Comparison of ENCODE assay signal across 1 cellular context in the genomic region with DNA sequence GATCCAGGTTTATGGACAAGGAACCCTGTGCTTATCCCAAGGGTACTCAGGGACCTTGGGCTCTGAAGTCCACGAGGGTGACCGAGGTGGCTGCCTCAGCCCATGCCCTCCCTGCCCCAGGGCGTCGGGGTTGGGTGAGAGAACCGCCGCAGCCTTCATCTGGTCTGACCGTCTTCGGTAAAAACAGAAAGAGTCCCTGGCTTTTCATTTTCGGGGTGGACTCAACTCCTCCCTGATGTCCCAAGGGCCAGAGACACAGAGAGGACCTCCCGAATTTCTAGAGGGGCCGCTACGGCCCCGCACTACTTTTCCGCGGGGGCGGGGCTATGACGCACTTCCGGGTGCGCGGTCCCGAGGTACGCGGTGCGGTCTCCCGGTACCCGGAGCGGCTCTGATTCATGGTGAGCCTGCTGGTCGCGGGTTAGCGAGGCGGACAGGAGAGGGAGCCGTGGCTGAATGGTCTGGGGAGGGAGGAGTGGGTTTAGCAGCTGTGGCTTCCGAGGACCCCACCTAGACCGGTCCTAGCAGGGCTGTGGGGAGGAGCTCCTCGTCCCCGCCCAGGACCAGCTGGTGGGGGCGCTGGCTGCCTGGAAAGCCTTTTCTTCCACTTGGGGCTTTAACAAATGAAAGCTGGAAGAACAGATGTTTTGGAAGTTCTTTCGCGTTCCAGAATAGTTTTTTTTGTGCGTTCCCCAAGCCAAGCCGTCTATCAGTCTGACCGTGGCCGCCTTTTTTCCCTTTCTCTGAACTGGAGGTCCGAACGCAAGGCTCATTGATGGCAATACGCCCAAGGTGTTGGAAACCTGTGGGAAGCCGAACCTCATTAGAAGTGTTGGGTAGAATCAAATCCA.
TF ChIP-seq lines count a peak whose summit lies in the region.

A gene (plus strand): TSS at position 334 of the 851 bp plus-strand sequence. CDS start 7,233 bp downstream, outside the sequence.

TF ChIP-seq in HepG2, 621 proteins besides CTCF, POLR2A, EP300 and RAD21 (continued from another document and continues in another):
- TF ChIP-seq ZNF556 (CRISPR knock-in tag; IDR thresholded peaks at IDR 0.05; ENCODE audit: borderline replicate concordance) (no peak), SAP130 (CRISPR knock-in tag; IDR thresholded peaks at IDR 0.05; ENCODE audit: low read depth) (peak; percentile 87), GABPB1 (CRISPR knock-in tag; IDR thresholded peaks at IDR 0.05) (peak; percentile 99), ZNF552 (CRISPR knock-in tag; IDR thresholded peaks at IDR 0.05; ENCODE audit: borderline replicate concordance) (no peak), BRCA1 (CRISPR knock-in tag; IDR thresholded peaks at IDR 0.05) (peak; percentile 61; the same call in 1 of the 2 replicates), ZNF34 (CRISPR knock-in tag; IDR thresholded peaks at IDR 0.05; ENCODE audit: borderline replicate concordance) (no peak), BCL6 (CRISPR knock-in tag; IDR thresholded peaks at IDR 0.05) (peak; percentile 39), HOXA3 (CRISPR knock-in tag; IDR thresholded peaks at IDR 0.05) (peak; percentile 92), SAFB2 (CRISPR knock-in tag; IDR thresholded peaks at IDR 0.05; ENCODE audit: borderline replicate concordance, low read depth) (peak; percentile 64), SP4 (CRISPR knock-in tag; IDR thresholded peaks at IDR 0.05) (peak; percentile 48; the same call in 1 of the 2 replicates), SOX5 (CRISPR knock-in tag; IDR thresholded peaks at IDR 0.05; ENCODE audit: borderline replicate concordance) (no peak), ZNF484 (CRISPR knock-in tag; IDR thresholded peaks at IDR 0.05; ENCODE audit: borderline replicate concordance, low read depth) (no peak), TOE1 (CRISPR knock-in tag; IDR thresholded peaks at IDR 0.05) (0 out of 2 replicates have a peak, but pooled peaks have one; percentile 23), AGO2 (optimal IDR thresholded peaks at IDR 0.05; ENCODE audit: low read depth, low read length) (no peak), ISX (CRISPR knock-in tag; conservative IDR thresholded peaks at IDR 0.05) (0 out of 2 replicates have a peak, but pooled peaks have one; percentile 34), ZNF83 (CRISPR knock-in tag; IDR thresholded peaks at IDR 0.05; ENCODE audit: borderline replicate concordance) (no peak), ZSCAN9 (CRISPR knock-in tag; IDR thresholded peaks at IDR 0.05; ENCODE audit: borderline replicate concordance) (peak; percentile 63; the same call in 1 of the 2 replicates), ZFP90 (CRISPR knock-in tag; IDR thresholded peaks at IDR 0.05; ENCODE audit: borderline replicate concordance) (peak; percentile 82; the same call in 1 of the 2 replicates), GATAD2A (CRISPR knock-in tag; IDR thresholded peaks at IDR 0.05) (peak; percentile 50), RBAK (CRISPR knock-in tag; IDR thresholded peaks at IDR 0.05) (no peak), RBFOX2 (IDR thresholded peaks at IDR 0.05; ENCODE audit: low read depth, low read length) (peak; percentile 87), ZNF567 (CRISPR knock-in tag; IDR thresholded peaks at IDR 0.05; ENCODE audit: borderline replicate concordance) (no peak), SRF (IDR thresholded peaks at IDR 0.05; ENCODE audit: low read depth, low read length) (no peak), NFKB2 (CRISPR knock-in tag; IDR thresholded peaks at IDR 0.05; ENCODE audit: borderline replicate concordance) (peak; percentile 75; the same call in 1 of the 2 replicates), KDM4B (CRISPR knock-in tag; IDR thresholded peaks at IDR 0.05) (peak; percentile 29; the same call in 1 of the 2 replicates), NKX3-1 (CRISPR knock-in tag; IDR thresholded peaks at IDR 0.05) (0 out of 2 replicates have a peak, but pooled peaks have one; percentile 14), ZNF367 (CRISPR knock-in tag; IDR thresholded peaks at IDR 0.05; ENCODE audit: borderline replicate concordance) (0 out of 2 replicates have a peak, but pooled peaks have one; percentile 42), NR1H2 (CRISPR knock-in tag; IDR thresholded peaks at IDR 0.05; ENCODE audit: borderline replicate concordance, low read depth) (no peak), YY1 (IDR thresholded peaks at IDR 0.05; ENCODE audit: insufficient read depth, insufficient replicate concordance, low read depth, low read length) (peak; percentile 59), ZNF777 (CRISPR knock-in tag; IDR thresholded peaks at IDR 0.05) (peak; percentile 79), KLF16 (CRISPR knock-in tag; IDR thresholded peaks at IDR 0.05) (0 out of 4 replicates have a peak, but pooled peaks of 1 of the 2 experiments have one; percentile 51), CREB1 (IDR thresholded peaks at IDR 0.05) (peak; percentile 88), CREB1 (CRISPR knock-in tag; IDR thresholded peaks at IDR 0.05) (peak; percentile 96), XRCC5 (optimal IDR thresholded peaks at IDR 0.05; ENCODE audit: low read length) (peak; percentile 26), ZNF205 (CRISPR knock-in tag; IDR thresholded peaks at IDR 0.05) (peak; percentile 76; the same call in 1 of the 2 replicates), PAF1 (CRISPR knock-in tag; IDR thresholded peaks at IDR 0.05) (no peak), ATF1 (CRISPR knock-in tag; IDR thresholded peaks at IDR 0.05) (peak; percentile 96), TCF7L2 (IDR thresholded peaks at IDR 0.05; ENCODE audit: low read depth, low read length) (no peak), ZFY (CRISPR knock-in tag; IDR thresholded peaks at IDR 0.05) (peak; percentile 52)
- TF ChIP-seq, protein P1, sequence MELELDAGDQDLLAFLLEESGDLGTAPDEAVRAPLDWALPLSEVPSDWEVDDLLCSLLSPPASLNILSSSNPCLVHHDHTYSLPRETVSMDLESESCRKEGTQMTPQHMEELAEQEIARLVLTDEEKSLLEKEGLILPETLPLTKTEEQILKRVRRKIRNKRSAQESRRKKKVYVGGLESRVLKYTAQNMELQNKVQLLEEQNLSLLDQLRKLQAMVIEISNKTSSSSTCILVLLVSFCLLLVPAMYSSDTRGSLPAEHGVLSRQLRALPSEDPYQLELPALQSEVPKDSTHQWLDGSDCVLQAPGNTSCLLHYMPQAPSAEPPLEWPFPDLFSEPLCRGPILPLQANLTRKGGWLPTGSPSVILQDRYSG (CRISPR knock-in tag; IDR thresholded peaks at IDR 0.05): peak; percentile 77; the same call in 1 of the 2 replicates
- TF ChIP-seq, protein P2, sequence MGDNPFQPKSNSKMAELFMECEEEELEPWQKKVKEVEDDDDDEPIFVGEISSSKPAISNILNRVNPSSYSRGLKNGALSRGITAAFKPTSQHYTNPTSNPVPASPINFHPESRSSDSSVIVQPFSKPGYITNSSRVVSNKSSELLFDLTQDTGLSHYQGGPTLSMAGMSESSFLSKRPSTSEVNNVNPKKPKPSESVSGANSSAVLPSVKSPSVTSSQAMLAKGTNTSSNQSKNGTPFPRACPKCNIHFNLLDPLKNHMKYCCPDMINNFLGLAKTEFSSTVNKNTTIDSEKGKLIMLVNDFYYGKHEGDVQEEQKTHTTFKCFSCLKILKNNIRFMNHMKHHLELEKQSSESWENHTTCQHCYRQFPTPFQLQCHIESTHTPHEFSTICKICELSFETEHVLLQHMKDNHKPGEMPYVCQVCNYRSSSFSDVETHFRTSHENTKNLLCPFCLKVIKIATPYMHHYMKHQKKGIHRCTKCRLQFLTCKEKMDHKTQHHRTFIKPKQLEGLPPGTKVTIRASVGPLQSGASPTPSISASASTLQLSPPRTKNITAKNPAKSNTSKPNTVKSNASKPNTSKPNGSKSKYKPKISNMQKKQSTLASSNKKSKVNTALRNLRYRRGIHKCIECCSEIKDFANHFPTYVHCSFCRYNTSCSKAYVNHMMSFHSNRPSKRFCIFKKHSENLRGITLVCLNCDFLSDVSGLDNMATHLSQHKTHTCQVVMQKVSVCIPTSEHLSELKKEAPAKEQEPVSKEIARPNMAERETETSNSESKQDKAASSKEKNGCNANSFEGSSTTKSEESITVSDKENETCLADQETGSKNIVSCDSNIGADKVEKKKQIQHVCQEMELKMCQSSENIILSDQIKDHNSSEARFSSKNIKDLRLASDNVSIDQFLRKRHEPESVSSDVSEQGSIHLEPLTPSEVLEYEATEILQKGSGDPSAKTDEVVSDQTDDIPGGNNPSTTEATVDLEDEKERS (CRISPR knock-in tag; IDR thresholded peaks at IDR 0.05): peak; percentile 60; the same call in 1 of the 2 replicates
- TF ChIP-seq, protein P3, sequence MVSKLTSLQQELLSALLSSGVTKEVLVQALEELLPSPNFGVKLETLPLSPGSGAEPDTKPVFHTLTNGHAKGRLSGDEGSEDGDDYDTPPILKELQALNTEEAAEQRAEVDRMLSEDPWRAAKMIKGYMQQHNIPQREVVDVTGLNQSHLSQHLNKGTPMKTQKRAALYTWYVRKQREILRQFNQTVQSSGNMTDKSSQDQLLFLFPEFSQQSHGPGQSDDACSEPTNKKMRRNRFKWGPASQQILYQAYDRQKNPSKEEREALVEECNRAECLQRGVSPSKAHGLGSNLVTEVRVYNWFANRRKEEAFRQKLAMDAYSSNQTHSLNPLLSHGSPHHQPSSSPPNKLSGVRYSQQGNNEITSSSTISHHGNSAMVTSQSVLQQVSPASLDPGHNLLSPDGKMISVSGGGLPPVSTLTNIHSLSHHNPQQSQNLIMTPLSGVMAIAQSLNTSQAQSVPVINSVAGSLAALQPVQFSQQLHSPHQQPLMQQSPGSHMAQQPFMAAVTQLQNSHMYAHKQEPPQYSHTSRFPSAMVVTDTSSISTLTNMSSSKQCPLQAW (CRISPR knock-in tag; IDR thresholded peaks at IDR 0.05): no peak
- TF ChIP-seq, protein P4, sequence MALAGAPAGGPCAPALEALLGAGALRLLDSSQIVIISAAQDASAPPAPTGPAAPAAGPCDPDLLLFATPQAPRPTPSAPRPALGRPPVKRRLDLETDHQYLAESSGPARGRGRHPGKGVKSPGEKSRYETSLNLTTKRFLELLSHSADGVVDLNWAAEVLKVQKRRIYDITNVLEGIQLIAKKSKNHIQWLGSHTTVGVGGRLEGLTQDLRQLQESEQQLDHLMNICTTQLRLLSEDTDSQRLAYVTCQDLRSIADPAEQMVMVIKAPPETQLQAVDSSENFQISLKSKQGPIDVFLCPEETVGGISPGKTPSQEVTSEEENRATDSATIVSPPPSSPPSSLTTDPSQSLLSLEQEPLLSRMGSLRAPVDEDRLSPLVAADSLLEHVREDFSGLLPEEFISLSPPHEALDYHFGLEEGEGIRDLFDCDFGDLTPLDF (CRISPR knock-in tag; IDR thresholded peaks at IDR 0.05): peak; percentile 65; the same call in 1 of the 2 replicates
- TF ChIP-seq, protein P5, sequence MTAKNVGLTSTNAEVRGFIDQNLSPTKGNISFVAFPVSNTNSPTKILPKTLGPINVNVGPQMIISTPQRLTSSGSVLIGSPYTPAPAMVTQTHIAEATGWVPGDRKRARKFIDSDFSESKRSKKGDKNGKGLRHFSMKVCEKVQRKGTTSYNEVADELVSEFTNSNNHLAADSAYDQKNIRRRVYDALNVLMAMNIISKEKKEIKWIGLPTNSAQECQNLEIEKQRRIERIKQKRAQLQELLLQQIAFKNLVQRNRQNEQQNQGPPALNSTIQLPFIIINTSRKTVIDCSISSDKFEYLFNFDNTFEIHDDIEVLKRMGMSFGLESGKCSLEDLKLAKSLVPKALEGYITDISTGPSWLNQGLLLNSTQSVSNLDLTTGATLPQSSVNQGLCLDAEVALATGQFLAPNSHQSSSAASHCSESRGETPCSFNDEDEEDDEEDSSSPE (CRISPR knock-in tag; IDR thresholded peaks at IDR 0.05): peak; percentile 40; the same call in 1 of the 2 replicates
- TF ChIP-seq, protein P6, sequence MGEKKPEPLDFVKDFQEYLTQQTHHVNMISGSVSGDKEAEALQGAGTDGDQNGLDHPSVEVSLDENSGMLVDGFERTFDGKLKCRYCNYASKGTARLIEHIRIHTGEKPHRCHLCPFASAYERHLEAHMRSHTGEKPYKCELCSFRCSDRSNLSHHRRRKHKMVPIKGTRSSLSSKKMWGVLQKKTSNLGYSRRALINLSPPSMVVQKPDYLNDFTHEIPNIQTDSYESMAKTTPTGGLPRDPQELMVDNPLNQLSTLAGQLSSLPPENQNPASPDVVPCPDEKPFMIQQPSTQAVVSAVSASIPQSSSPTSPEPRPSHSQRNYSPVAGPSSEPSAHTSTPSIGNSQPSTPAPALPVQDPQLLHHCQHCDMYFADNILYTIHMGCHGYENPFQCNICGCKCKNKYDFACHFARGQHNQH (CRISPR knock-in tag; IDR thresholded peaks at IDR 0.05): 0 out of 2 replicates have a peak, but pooled peaks have one; percentile 17
- TF ChIP-seq, protein P7, sequence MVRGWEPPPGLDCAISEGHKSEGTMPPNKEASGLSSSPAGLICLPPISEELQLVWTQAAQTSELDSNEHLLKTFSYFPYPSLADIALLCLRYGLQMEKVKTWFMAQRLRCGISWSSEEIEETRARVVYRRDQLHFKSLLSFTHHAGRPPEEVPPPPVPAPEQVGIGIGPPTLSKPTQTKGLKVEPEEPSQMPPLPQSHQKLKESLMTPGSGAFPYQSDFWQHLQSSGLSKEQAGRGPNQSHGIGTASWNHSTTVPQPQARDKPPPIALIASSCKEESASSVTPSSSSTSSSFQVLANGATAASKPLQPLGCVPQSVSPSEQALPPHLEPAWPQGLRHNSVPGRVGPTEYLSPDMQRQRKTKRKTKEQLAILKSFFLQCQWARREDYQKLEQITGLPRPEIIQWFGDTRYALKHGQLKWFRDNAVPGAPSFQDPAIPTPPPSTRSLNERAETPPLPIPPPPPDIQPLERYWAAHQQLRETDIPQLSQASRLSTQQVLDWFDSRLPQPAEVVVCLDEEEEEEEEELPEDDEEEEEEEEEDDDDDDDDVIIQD (CRISPR knock-in tag; IDR thresholded peaks at IDR 0.05; ENCODE audit: low read depth): peak; percentile 46; the same call in 1 of the 2 replicates
- TF ChIP-seq, protein P8, sequence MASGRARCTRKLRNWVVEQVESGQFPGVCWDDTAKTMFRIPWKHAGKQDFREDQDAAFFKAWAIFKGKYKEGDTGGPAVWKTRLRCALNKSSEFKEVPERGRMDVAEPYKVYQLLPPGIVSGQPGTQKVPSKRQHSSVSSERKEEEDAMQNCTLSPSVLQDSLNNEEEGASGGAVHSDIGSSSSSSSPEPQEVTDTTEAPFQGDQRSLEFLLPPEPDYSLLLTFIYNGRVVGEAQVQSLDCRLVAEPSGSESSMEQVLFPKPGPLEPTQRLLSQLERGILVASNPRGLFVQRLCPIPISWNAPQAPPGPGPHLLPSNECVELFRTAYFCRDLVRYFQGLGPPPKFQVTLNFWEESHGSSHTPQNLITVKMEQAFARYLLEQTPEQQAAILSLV (CRISPR knock-in tag; IDR thresholded peaks at IDR 0.05; ENCODE audit: borderline replicate concordance): peak; percentile 65; the same call in 1 of the 2 replicates
- TF ChIP-seq, protein P9, sequence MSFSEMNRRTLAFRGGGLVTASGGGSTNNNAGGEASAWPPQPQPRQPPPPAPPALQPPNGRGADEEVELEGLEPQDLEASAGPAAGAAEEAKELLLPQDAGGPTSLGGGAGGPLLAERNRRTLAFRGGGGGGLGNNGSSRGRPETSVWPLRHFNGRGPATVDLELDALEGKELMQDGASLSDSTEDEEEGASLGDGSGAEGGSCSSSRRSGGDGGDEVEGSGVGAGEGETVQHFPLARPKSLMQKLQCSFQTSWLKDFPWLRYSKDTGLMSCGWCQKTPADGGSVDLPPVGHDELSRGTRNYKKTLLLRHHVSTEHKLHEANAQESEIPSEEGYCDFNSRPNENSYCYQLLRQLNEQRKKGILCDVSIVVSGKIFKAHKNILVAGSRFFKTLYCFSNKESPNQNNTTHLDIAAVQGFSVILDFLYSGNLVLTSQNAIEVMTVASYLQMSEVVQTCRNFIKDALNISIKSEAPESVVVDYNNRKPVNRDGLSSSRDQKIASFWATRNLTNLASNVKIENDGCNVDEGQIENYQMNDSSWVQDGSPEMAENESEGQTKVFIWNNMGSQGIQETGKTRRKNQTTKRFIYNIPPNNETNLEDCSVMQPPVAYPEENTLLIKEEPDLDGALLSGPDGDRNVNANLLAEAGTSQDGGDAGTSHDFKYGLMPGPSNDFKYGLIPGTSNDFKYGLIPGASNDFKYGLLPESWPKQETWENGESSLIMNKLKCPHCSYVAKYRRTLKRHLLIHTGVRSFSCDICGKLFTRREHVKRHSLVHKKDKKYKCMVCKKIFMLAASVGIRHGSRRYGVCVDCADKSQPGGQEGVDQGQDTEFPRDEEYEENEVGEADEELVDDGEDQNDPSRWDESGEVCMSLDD (CRISPR knock-in tag; IDR thresholded peaks at IDR 0.05; ENCODE audit: borderline replicate concordance): peak; percentile 23; the same call in 1 of the 2 replicates
